16 cellular contexts compared by ENCODE assay signal in genomic region chr6:43976706-43977403, GRCh38.
DNase-seq lines count a peak whose midpoint lies in the region; ATAC-seq, FAIRE-seq and TF ChIP-seq lines count a peak whose summit lies in the region.
"Had no signal": no experiment of that assay in that cellular context is flagged by ENCODE, and none has a peak within 500 bp of the region (broad histone marks: within the 10 kb centered on the region; RNA-seq: fewer than 3 reads in every experiment).

No MANE protein-coding gene starts in this region.

- H3F3A ChIP-seq in MM.1S (ENCODE audit: insufficient read depth, low read length): peaks cover 12% of the 10 kb centered on the region; the same call in 1 of the 2 replicates

- H3K9me1 ChIP-seq in K562 (ENCODE audit: control insufficient read depth, insufficient read depth, low read length): no peaks in the 10 kb centered on the region

- FAIRE-seq in GM12892 (lab: Jason Lieb, UNC) (peak; percentile 9), K562 (lab: Jason Lieb, UNC) (no peak)

- POLR2A ChIA-PET in K562 (lab: Yijun Ruan, JAX): interaction anchor here (0.8 to 1.5 kb wide), 3 partner anchors 9 to 14 kb away, joined by 3 to 5 read pairs (median 3); no protein-coding TSS in a partner anchor
- POLR2A ChIA-PET in naive thymus-derived CD4-positive, alpha-beta T cell (lab: Charles Lee): no interaction called here
- POLR2A ChIA-PET in naive thymus-derived CD8-positive, alpha-beta T cell (lab: Charles Lee): no interaction called here

- DNase-seq in GM12892 (ENCODE audit: insufficient read length) (no peak), MM.1S (no peak), K562 (ENCODE audit: extremely low read depth in 1 of 4, low spot score in 3 of 4) (no peak), EL (no peak)
- no peak for DNase-seq in naive thymus-derived CD4-positive, alpha-beta T cell
- no peak for DNase-seq in naive thymus-derived CD8-positive, alpha-beta T cell
- DNase-seq: GDM1, NCI-H1105 treated with DMSO at 0.1 percent for 48 hours, NCI-H2029 treated with DMSO at 0.1 percent for 48 hours, NCI-H524 treated with DMSO at 0.1 percent for 48 hours, NCI-H82, SHP77, SW 1271 had no signal

- WGBS in K562 (ENCODE audit: insufficient coverage, low coverage, missing lambda C conversion rate): 51% methylated on average over 5 of the region's 5 CpGs

- no peaks in the 10 kb centered on the region for H3K36me3 Mint-ChIP-seq in stimulated activated memory B cell treated with anti-CD40 and anti-IgM and Interleukin-4, amounts not matched to agents 10 μg/mL and 1 μg/mL and 100 μg/mL, for 72 hours
- H3K36me3 Mint-ChIP-seq in naive thymus-derived CD4-positive, alpha-beta T cell: no peaks in the 10 kb centered on the region
- H3K36me3 Mint-ChIP-seq in naive thymus-derived CD8-positive, alpha-beta T cell: peaks cover 0 to 10% (median 0%) of the 10 kb centered on the region in 3 donors

- TF ChIP-seq EP300 in K562 (IDR thresholded peaks at IDR 0.05; ENCODE audit: low read length): no peak

- H3K79me2 ChIP-seq in MM.1S (ENCODE audit: low read length): no peaks in the 10 kb centered on the region
- H3K79me2 ChIP-seq in K562 (ENCODE audit: control insufficient read depth, insufficient read depth, low read length): peaks cover 24% of the 10 kb centered on the region; the same call in 2 of the 3 replicates

- in situ Hi-C loops in K562 (cut with MboI): no loop called here

- no peaks in the 10 kb centered on the region for H4K20me1 ChIP-seq in MM.1S (ENCODE audit: insufficient read depth, low read length)
- H4K20me1 ChIP-seq in K562 (replicated peaks; ENCODE audit: control insufficient read depth, insufficient read depth, low read length): no peaks in the 10 kb centered on the region

- H3K9ac ChIP-seq in MM.1S (ENCODE audit: low read length) (no peak overlapping the region), K562 (ENCODE audit: insufficient read depth in 1 of 2, low read depth in 2 of 2, low read length in 2 of 2) (peak overlapping the region in 1 of 2 experiments; percentile 55; a peak in 1 of 4 replicates)

- CTCF ChIA-PET in K562 (lab: Yijun Ruan, JAX; ENCODE audit: low intra/inter-chr PET ratio): interaction anchor here (1.3 kb wide), 1 partner anchor 98 kb away, joined by 4 read pairs; no protein-coding TSS in a partner anchor
- CTCF ChIA-PET in naive thymus-derived CD4-positive, alpha-beta T cell (lab: Charles Lee): no interaction called here

- H3K4me3 ChIP-seq in MM.1S (ENCODE audit: low read length) (no peak overlapping the region), K562 (no peak overlapping the region)
- no peak overlapping the region for H3K4me3 ChIP-seq in naive thymus-derived CD4-positive, alpha-beta T cell (ENCODE audit: low read length)

- H3K36me3 ChIP-seq in MM.1S (replicated peaks; ENCODE audit: insufficient read depth, low read length) (no peaks in the 10 kb centered on the region), K562 (ENCODE audit: control insufficient read depth, insufficient read depth, low read length) (no peaks in the 10 kb centered on the region)
- H3K36me3 ChIP-seq in naive thymus-derived CD4-positive, alpha-beta T cell (ENCODE audit: control insufficient read depth in 2 of 3, insufficient read depth in 3 of 3, low read length in 3 of 3): no peaks in the 10 kb centered on the region

- peak overlapping the region; percentile 44; the same call in 1 of the 2 replicates for H3K27ac ChIP-seq in MM.1S (ENCODE audit: low read length)
- no peak overlapping the region for H3K27ac ChIP-seq in K562 (ENCODE audit: extremely low read depth, low read depth, low read length)
- no peak overlapping the region for H3K27ac ChIP-seq in naive thymus-derived CD4-positive, alpha-beta T cell (ENCODE audit: low read depth, low read length)

- H3K4me1 ChIP-seq in MM.1S (ENCODE audit: low read length) (peaks cover 19% of the 10 kb centered on the region), K562 (replicated peaks in 1 of 2; ENCODE audit: control insufficient read depth in 2 of 2, insufficient read depth in 2 of 2, low read length in 2 of 2) (peaks cover 19 to 38% of the 10 kb centered on the region in 2 experiments)
- H3K4me1 ChIP-seq in naive thymus-derived CD4-positive, alpha-beta T cell (ENCODE audit: control insufficient read depth in 2 of 2, insufficient read depth in 2 of 2, low read length in 2 of 2): no peaks in the 10 kb centered on the region

- peak overlapping the region; percentile 70 for H3K27ac Mint-ChIP-seq in stimulated activated memory B cell treated with anti-CD40 and anti-IgM and Interleukin-4, amounts not matched to agents 10 μg/mL and 1 μg/mL and 100 μg/mL, for 72 hours
- no peak overlapping the region for H3K27ac Mint-ChIP-seq in naive thymus-derived CD4-positive, alpha-beta T cell
- peak overlapping the region in 1 of 10 donors; percentile 73 for H3K27ac Mint-ChIP-seq in naive thymus-derived CD8-positive, alpha-beta T cell
- H3K27ac Mint-ChIP-seq: CD4-positive, alpha-beta T cell had no signal

- no peak for ATAC-seq in K562
- no peak for ATAC-seq in stimulated activated memory B cell treated with anti-CD40 and anti-IgM and Interleukin-4, amounts not matched to agents 10 μg/mL and 1 μg/mL and 100 μg/mL, for 72 hours
- ATAC-seq in GM21576 (IDR thresholded peaks at IDR 0.05; ENCODE audit: unreplicated experiment): no peak
- no peak for ATAC-seq in naive thymus-derived CD4-positive, alpha-beta T cell
- ATAC-seq in naive thymus-derived CD8-positive, alpha-beta T cell: no peak

- TF ChIP-seq POLR2A in GM12892 (IDR thresholded peaks at IDR 0.05; ENCODE audit: low read depth, low read length) (no peak), K562 (conservative IDR thresholded peaks at IDR 0.05) (no peak)

- no peak overlapping the region for H3K4me3 Mint-ChIP-seq in stimulated activated memory B cell treated with anti-CD40 and anti-IgM and Interleukin-4, amounts not matched to agents 10 μg/mL and 1 μg/mL and 100 μg/mL, for 72 hours
- no peak overlapping the region for H3K4me3 Mint-ChIP-seq in naive thymus-derived CD4-positive, alpha-beta T cell
- H3K4me3 Mint-ChIP-seq in naive thymus-derived CD8-positive, alpha-beta T cell: no peak overlapping the region
- H3K4me3 Mint-ChIP-seq: CD4-positive, alpha-beta T cell had no signal

- H3K9me3 ChIP-seq in MM.1S (replicated peaks; ENCODE audit: insufficient read depth, low read length) (no peaks in the 10 kb centered on the region), K562 (replicated peaks; ENCODE audit: control insufficient read depth, insufficient read depth, low read depth, low read length) (no peaks in the 10 kb centered on the region)
- no peaks in the 10 kb centered on the region for H3K9me3 ChIP-seq in naive thymus-derived CD4-positive, alpha-beta T cell (ENCODE audit: control insufficient read depth in 2 of 3, low read length in 3 of 3)

- no peak for TF ChIP-seq RAD21 in K562 (CRISPR knock-in tag; conservative IDR thresholded peaks at IDR 0.05 in 1 of 2, IDR thresholded peaks at IDR 0.05 in 1 of 2)

- peaks cover 6% of the 10 kb centered on the region for H3K9me3 Mint-ChIP-seq in stimulated activated memory B cell treated with anti-CD40 and anti-IgM and Interleukin-4, amounts not matched to agents 10 μg/mL and 1 μg/mL and 100 μg/mL, for 72 hours
- peaks cover 0 to 3% (median 0%) of the 10 kb centered on the region in 11 donors for H3K9me3 Mint-ChIP-seq in naive thymus-derived CD4-positive, alpha-beta T cell
- H3K9me3 Mint-ChIP-seq in naive thymus-derived CD8-positive, alpha-beta T cell: peaks cover 0 to 14% (median 1%) of the 10 kb centered on the region in 9 donors

- BruUV-seq in K562 (replicated peaks; lab: Mats Ljungman, UMichigan): no TSS peak

- H3K27me3 ChIP-seq in MM.1S (replicated peaks; ENCODE audit: insufficient read depth, low read length) (no peaks in the 10 kb centered on the region), K562 (ENCODE audit: control insufficient read depth in 2 of 2, insufficient read depth in 2 of 2, low read length in 2 of 2) (no peaks in the 10 kb centered on the region)
- H3K27me3 ChIP-seq in naive thymus-derived CD4-positive, alpha-beta T cell (ENCODE audit: control insufficient read depth in 2 of 2, insufficient read depth in 2 of 2, low read length in 2 of 2): no peaks in the 10 kb centered on the region

- H3K4me2 ChIP-seq in MM.1S (ENCODE audit: low read depth, low read length) (peak overlapping the region; percentile 35; the same call in 1 of the 2 replicates), K562 (ENCODE audit: insufficient read depth, low read length) (no peak overlapping the region)

- H2AFZ ChIP-seq in MM.1S (ENCODE audit: low read length): no peak overlapping the region
- peak overlapping the region; percentile 24; the same call in 1 of the 2 replicates for H2AFZ ChIP-seq in K562 (ENCODE audit: low read depth, low read length)

- intact Hi-C loops in K562 (cut with micrococcal nuclease): no loop called here
- intact Hi-C loops in naive thymus-derived CD4-positive, alpha-beta T cell (cut with micrococcal nuclease): no loop called here

- peaks cover 17% of the 10 kb centered on the region for H3K4me1 Mint-ChIP-seq in stimulated activated memory B cell treated with anti-CD40 and anti-IgM and Interleukin-4, amounts not matched to agents 10 μg/mL and 1 μg/mL and 100 μg/mL, for 72 hours
- peaks cover 0 to 2% (median 0%) of the 10 kb centered on the region in 7 donors for H3K4me1 Mint-ChIP-seq in naive thymus-derived CD4-positive, alpha-beta T cell
- no peaks in the 10 kb centered on the region for H3K4me1 Mint-ChIP-seq in naive thymus-derived CD8-positive, alpha-beta T cell

- TF ChIP-seq CTCF in MM.1S (IDR thresholded peaks at IDR 0.05; ENCODE audit: low read length): no peak
- TF ChIP-seq CTCF in K562 (IDR thresholded peaks at IDR 0.05 in 2 of 3, conservative IDR thresholded peaks at IDR 0.05 in 1 of 3; ENCODE audit: insufficient read depth in 2 of 3, low read depth in 1 of 3, low read length in 3 of 3): no peak

- H3K9me2 ChIP-seq in MM.1S (replicated peaks; ENCODE audit: insufficient read depth, low read length): no peaks in the 10 kb centered on the region

- peaks cover 58% of the 10 kb centered on the region for H3K27me3 Mint-ChIP-seq in stimulated activated memory B cell treated with anti-CD40 and anti-IgM and Interleukin-4, amounts not matched to agents 10 μg/mL and 1 μg/mL and 100 μg/mL, for 72 hours
- H3K27me3 Mint-ChIP-seq in naive thymus-derived CD4-positive, alpha-beta T cell: peaks cover 5 to 47% (median 19%) of the 10 kb centered on the region in 5 donors
- peaks cover 3 to 18% (median 15%) of the 10 kb centered on the region in 5 donors for H3K27me3 Mint-ChIP-seq in naive thymus-derived CD8-positive, alpha-beta T cell

TF ChIP-seq in K562, 482 proteins besides CTCF, POLR2A, EP300 and RAD21 (continues in another document):
- TF ChIP-seq ELK3 (CRISPR knock-in tag; IDR thresholded peaks at IDR 0.05) (no peak), CBFA2T2 (conservative IDR thresholded peaks at IDR 0.05) (no peak), TAF15 (IDR thresholded peaks at IDR 0.05; ENCODE audit: low read depth, low read length) (no peak)
